Comparison of ENCODE assay signal across 9 cellular contexts in genomic region chr22:41565403-41566054, GRCh38. TPM values are rescaled to one million over a fixed set of nuclear protein-coding genes. Genes with fewer than 3 reads are reported as not detected.
DNase-seq lines count a peak whose midpoint lies in the region; ATAC-seq and TF ChIP-seq lines count a peak whose summit lies in the region.
"Had no signal": no experiment of that assay in that cellular context is flagged by ENCODE, and none has a peak within 500 bp of the region (broad histone marks: within the 10 kb centered on the region; RNA-seq: fewer than 3 reads in every experiment).

No MANE protein-coding gene starts in this region.

- DNase-seq in DND-41, result peak; percentile 18
- DNase-seq in Karpas-422, result peak; percentile 56
- peak; percentile 28 for DNase-seq in amniotic stem cell (lab: John Stamatoyannopoulos, UW)
- peak; percentile 79 for DNase-seq in kidney tubule cell (ENCODE audit: low spot score)
- no peak for DNase-seq in SHP77 treated with DMSO at 0.1 percent for 48 hours (lab: John Stamatoyannopoulos, UW)
- no peak for DNase-seq in GM10248 (ENCODE audit: extremely low spot score)

- H3K79me2 ChIP-seq in DND-41 (ENCODE audit: insufficient read depth, low read length) (no peaks in the 10 kb centered on the region), Karpas-422 (ENCODE audit: low read length) (no peaks in the 10 kb centered on the region)

- CTCF ChIA-PET in GM10248 (lab: Yijun Ruan, JAX), result interaction anchor here (1.3 kb wide), 1 partner anchor 16 kb away, joined by 4 read pairs; no protein-coding TSS in a partner anchor

- 0 out of 2 replicates have a peak, but pooled peaks cover 3% of the 10 kb centered on the region for H4K20me1 ChIP-seq in DND-41 (ENCODE audit: insufficient read depth, low read length)
- no peaks in the 10 kb centered on the region for H4K20me1 ChIP-seq in Karpas-422 (ENCODE audit: insufficient read depth, low read depth, low read length)

- POLR2A ChIA-PET in GM10248 (lab: Yijun Ruan, JAX), result no interaction called here

- H3K9ac ChIP-seq in DND-41 (ENCODE audit: low read depth, low read length) (no peak overlapping the region), Karpas-422 (ENCODE audit: low read length) (no peak overlapping the region)

- H3K9me3 ChIP-seq in DND-41 (ENCODE audit: insufficient read depth, low read length, severe bottlenecking) (no peaks in the 10 kb centered on the region), Karpas-422 (ENCODE audit: low read length) (no peaks in the 10 kb centered on the region)

- TF ChIP-seq CTCF in DND-41 (IDR thresholded peaks at IDR 0.05; ENCODE audit: borderline replicate concordance, extremely low read depth, low read length, poor library complexity, severe bottlenecking) (no peak), GM10248 (IDR thresholded peaks at IDR 0.05; ENCODE audit: control extremely low read depth, extremely low read depth, low read depth, missing control alignments) (no peak)

- no peak overlapping the region for H3K4me2 ChIP-seq in DND-41 (ENCODE audit: insufficient read depth, low read length)
- no peak overlapping the region for H3K4me2 ChIP-seq in Karpas-422 (ENCODE audit: low read depth, low read length, poor library complexity, severe bottlenecking)

- H3K4me1 ChIP-seq in DND-41 (ENCODE audit: insufficient read depth, low read length) (no peaks in the 10 kb centered on the region), Karpas-422 (ENCODE audit: low read length) (peaks cover 5% of the 10 kb centered on the region)

- no peaks in the 10 kb centered on the region for H3K36me3 ChIP-seq in DND-41 (ENCODE audit: insufficient read depth, low read length)
- no peaks in the 10 kb centered on the region for H3K36me3 ChIP-seq in Karpas-422 (ENCODE audit: insufficient read depth, low read length)

- H3K27ac ChIP-seq in DND-41 (ENCODE audit: low read length) (no peak overlapping the region), Karpas-422 (ENCODE audit: low read length) (no peak overlapping the region)

- no peak overlapping the region for H2AFZ ChIP-seq in DND-41 (ENCODE audit: low read depth, low read length)
- H2AFZ ChIP-seq in Karpas-422 (ENCODE audit: low read length), result no peak overlapping the region

- H3K27me3 ChIP-seq in DND-41 (ENCODE audit: insufficient read depth, low read length, poor library complexity) (peaks cover 13% of the 10 kb centered on the region), Karpas-422 (ENCODE audit: low read length) (no peaks in the 10 kb centered on the region)
- H3K27me3 ChIP-seq: dorsolateral prefrontal cortex had no signal

- H3K9me2 ChIP-seq in Karpas-422 (replicated peaks; ENCODE audit: insufficient read depth, low read length), result no peaks in the 10 kb centered on the region

- no peak overlapping the region for H3K4me3 ChIP-seq in DND-41 (ENCODE audit: low read depth in 1 of 2, low read length in 2 of 2)
- H3K4me3 ChIP-seq in Karpas-422 (ENCODE audit: low read length), result no peak overlapping the region
- H3K4me3 ChIP-seq: dorsolateral prefrontal cortex had no signal

- ATAC-seq in DND-41 (ENCODE audit: insufficient read depth, low read depth) (peak; percentile 69), GM18502 (IDR thresholded peaks at IDR 0.05; ENCODE audit: poor library complexity, unreplicated experiment) (no peak), HG02678 (IDR thresholded peaks at IDR 0.05; ENCODE audit: unreplicated experiment) (no peak)

RNA-seq across cellular contexts. Expression of gene CSDC2, which starts 4.7 kb away (rescaled TPM):
- total RNA-seq in Karpas-422 (2014; rRNA removed; shearing (Covaris generic); ENCODE audit: low replicate concordance), result not detected in 2 replicates

RNA-seq across cellular contexts. Expression of gene POLR3H, which starts 21.3 kb away (rescaled TPM):
- total RNA-seq in Karpas-422 (2014; rRNA removed; shearing (Covaris generic); ENCODE audit: low replicate concordance), result 13.2 and 17.1 TPM in 2 replicates

RNA-seq across cellular contexts. Expression of gene PMM1, which starts 24.1 kb away (rescaled TPM):
- 10.0 and 15.2 TPM in 2 replicates for total RNA-seq in Karpas-422 (2014; rRNA removed; shearing (Covaris generic); ENCODE audit: low replicate concordance)

RNA-seq across cellular contexts. Expression of gene DESI1, which starts 55.3 kb away (rescaled TPM):
- total RNA-seq in Karpas-422 (2014; rRNA removed; shearing (Covaris generic); ENCODE audit: low replicate concordance), result 27.9 and 76.0 TPM in 2 replicates

RNA-seq across cellular contexts. Expression of gene XRCC6, which starts 55.6 kb away (rescaled TPM):
- total RNA-seq in Karpas-422 (2014; rRNA removed; shearing (Covaris generic); ENCODE audit: low replicate concordance), result 173 and 248 TPM in 2 replicates

Comparison
In these comparisons a context has a peak if more than half of its experiments do, and no peak if none do; other contexts are left out.
1. DNase-seq: peak in DND-41 (single experiment), Karpas-422 (single experiment), amniotic stem cell (single experiment) and kidney tubule cell (single experiment); none in SHP77 treated with DMSO at 0.1 percent for 48 hours (single experiment) and GM10248 (single experiment).